Comparison of ENCODE assay signal across 1 cellular context in genomic region chr6:20403080-20403765, GRCh38.
TF ChIP-seq lines count a peak whose summit lies in the region.

No MANE protein-coding gene starts in this region.

TF ChIP-seq in HepG2, 621 proteins besides CTCF, POLR2A, EP300 and RAD21 (continued from another document and continues in another):
- TF ChIP-seq EED (CRISPR knock-in tag; IDR thresholded peaks at IDR 0.05), result no peak
- peak; percentile 17 for TF ChIP-seq HNRNPLL (IDR thresholded peaks at IDR 0.05; ENCODE audit: low read depth, low read length, poor library complexity, severe bottlenecking)
- TF ChIP-seq, protein P1, sequence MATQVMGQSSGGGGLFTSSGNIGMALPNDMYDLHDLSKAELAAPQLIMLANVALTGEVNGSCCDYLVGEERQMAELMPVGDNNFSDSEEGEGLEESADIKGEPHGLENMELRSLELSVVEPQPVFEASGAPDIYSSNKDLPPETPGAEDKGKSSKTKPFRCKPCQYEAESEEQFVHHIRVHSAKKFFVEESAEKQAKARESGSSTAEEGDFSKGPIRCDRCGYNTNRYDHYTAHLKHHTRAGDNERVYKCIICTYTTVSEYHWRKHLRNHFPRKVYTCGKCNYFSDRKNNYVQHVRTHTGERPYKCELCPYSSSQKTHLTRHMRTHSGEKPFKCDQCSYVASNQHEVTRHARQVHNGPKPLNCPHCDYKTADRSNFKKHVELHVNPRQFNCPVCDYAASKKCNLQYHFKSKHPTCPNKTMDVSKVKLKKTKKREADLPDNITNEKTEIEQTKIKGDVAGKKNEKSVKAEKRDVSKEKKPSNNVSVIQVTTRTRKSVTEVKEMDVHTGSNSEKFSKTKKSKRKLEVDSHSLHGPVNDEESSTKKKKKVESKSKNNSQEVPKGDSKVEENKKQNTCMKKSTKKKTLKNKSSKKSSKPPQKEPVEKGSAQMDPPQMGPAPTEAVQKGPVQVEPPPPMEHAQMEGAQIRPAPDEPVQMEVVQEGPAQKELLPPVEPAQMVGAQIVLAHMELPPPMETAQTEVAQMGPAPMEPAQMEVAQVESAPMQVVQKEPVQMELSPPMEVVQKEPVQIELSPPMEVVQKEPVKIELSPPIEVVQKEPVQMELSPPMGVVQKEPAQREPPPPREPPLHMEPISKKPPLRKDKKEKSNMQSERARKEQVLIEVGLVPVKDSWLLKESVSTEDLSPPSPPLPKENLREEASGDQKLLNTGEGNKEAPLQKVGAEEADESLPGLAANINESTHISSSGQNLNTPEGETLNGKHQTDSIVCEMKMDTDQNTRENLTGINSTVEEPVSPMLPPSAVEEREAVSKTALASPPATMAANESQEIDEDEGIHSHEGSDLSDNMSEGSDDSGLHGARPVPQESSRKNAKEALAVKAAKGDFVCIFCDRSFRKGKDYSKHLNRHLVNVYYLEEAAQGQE (IDR thresholded peaks at IDR 0.05; ENCODE audit: borderline replicate concordance in 1 of 2, low read depth in 1 of 2, low read length in 2 of 2), result no peak
- no peak; the same call in 1 of the 2 replicates for TF ChIP-seq ZNF136 (CRISPR knock-in tag; IDR thresholded peaks at IDR 0.05; ENCODE audit: low read depth)
- TF ChIP-seq ZNF512B (CRISPR knock-in tag; IDR thresholded peaks at IDR 0.05; ENCODE audit: borderline replicate concordance), result no peak
- TF ChIP-seq FOXP4 (CRISPR knock-in tag; IDR thresholded peaks at IDR 0.05), result peak; percentile 37; the same call in 1 of the 2 replicates
- no peak for TF ChIP-seq PAF1 (CRISPR knock-in tag; IDR thresholded peaks at IDR 0.05)
- TF ChIP-seq CSRNP1 (CRISPR knock-in tag; IDR thresholded peaks at IDR 0.05), result no peak
- no peak for TF ChIP-seq PCBP2 (optimal IDR thresholded peaks at IDR 0.05; ENCODE audit: low read depth, low read length, poor library complexity, severe bottlenecking)
- TF ChIP-seq DMAP1 (CRISPR knock-in tag; IDR thresholded peaks at IDR 0.05), result peak; percentile 83
- TF ChIP-seq ISL2 (CRISPR knock-in tag; IDR thresholded peaks at IDR 0.05), result no peak
- TF ChIP-seq SMAD9 (CRISPR knock-in tag; IDR thresholded peaks at IDR 0.05), result no peak
- no peak for TF ChIP-seq ZNF225 (CRISPR knock-in tag; IDR thresholded peaks at IDR 0.05)
- TF ChIP-seq U2AF2 (IDR thresholded peaks at IDR 0.05; ENCODE audit: low read depth, low read length), result no peak
- TF ChIP-seq YY1 (IDR thresholded peaks at IDR 0.05; ENCODE audit: insufficient read depth, insufficient replicate concordance, low read depth, low read length), result no peak
- peak in 1 of 2 experiments; percentile 88; a peak in 2 of 4 replicates for TF ChIP-seq KLF16 (CRISPR knock-in tag; IDR thresholded peaks at IDR 0.05)
- no peak for TF ChIP-seq CAMTA2 (CRISPR knock-in tag; IDR thresholded peaks at IDR 0.05; ENCODE audit: borderline replicate concordance)
- TF ChIP-seq, protein P2, sequence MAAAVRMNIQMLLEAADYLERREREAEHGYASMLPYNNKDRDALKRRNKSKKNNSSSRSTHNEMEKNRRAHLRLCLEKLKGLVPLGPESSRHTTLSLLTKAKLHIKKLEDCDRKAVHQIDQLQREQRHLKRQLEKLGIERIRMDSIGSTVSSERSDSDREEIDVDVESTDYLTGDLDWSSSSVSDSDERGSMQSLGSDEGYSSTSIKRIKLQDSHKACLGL (CRISPR knock-in tag; IDR thresholded peaks at IDR 0.05), result peak; percentile 56
- TF ChIP-seq ZNF644 (CRISPR knock-in tag; IDR thresholded peaks at IDR 0.05; ENCODE audit: low read depth), result no peak
- no peak for TF ChIP-seq ZSCAN12 (CRISPR knock-in tag; IDR thresholded peaks at IDR 0.05)
- no peak for TF ChIP-seq ZNF34 (CRISPR knock-in tag; IDR thresholded peaks at IDR 0.05; ENCODE audit: borderline replicate concordance)
- TF ChIP-seq GMEB1 (CRISPR knock-in tag; IDR thresholded peaks at IDR 0.05; ENCODE audit: borderline replicate concordance), result peak; percentile 42; the same call in 1 of the 2 replicates
- TF ChIP-seq, protein P3, sequence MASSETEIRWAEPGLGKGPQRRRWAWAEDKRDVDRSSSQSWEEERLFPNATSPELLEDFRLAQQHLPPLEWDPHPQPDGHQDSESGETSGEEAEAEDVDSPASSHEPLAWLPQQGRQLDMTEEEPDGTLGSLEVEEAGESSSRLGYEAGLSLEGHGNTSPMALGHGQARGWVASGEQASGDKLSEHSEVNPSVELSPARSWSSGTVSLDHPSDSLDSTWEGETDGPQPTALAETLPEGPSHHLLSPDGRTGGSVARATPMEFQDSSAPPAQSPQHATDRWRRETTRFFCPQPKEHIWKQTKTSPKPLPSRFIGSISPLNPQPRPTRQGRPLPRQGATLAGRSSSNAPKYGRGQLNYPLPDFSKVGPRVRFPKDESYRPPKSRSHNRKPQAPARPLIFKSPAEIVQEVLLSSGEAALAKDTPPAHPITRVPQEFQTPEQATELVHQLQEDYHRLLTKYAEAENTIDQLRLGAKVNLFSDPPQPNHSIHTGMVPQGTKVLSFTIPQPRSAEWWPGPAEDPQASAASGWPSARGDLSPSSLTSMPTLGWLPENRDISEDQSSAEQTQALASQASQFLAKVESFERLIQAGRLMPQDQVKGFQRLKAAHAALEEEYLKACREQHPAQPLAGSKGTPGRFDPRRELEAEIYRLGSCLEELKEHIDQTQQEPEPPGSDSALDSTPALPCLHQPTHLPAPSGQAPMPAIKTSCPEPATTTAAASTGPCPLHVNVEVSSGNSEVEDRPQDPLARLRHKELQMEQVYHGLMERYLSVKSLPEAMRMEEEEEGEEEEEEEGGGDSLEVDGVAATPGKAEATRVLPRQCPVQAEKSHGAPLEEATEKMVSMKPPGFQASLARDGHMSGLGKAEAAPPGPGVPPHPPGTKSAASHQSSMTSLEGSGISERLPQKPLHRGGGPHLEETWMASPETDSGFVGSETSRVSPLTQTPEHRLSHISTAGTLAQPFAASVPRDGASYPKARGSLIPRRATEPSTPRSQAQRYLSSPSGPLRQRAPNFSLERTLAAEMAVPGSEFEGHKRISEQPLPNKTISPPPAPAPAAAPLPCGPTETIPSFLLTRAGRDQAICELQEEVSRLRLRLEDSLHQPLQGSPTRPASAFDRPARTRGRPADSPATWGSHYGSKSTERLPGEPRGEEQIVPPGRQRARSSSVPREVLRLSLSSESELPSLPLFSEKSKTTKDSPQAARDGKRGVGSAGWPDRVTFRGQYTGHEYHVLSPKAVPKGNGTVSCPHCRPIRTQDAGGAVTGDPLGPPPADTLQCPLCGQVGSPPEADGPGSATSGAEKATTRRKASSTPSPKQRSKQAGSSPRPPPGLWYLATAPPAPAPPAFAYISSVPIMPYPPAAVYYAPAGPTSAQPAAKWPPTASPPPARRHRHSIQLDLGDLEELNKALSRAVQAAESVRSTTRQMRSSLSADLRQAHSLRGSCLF (CRISPR knock-in tag; IDR thresholded peaks at IDR 0.05; ENCODE audit: borderline replicate concordance), result no peak
- TF ChIP-seq ATF1 (CRISPR knock-in tag; IDR thresholded peaks at IDR 0.05), result no peak
- no peak for TF ChIP-seq PHF5A (CRISPR knock-in tag; IDR thresholded peaks at IDR 0.05; ENCODE audit: low read depth, unreplicated experiment)
- no peak for TF ChIP-seq NFE2L1 (CRISPR knock-in tag; IDR thresholded peaks at IDR 0.05; ENCODE audit: borderline replicate concordance)
- TF ChIP-seq ZMYM4 (CRISPR knock-in tag; IDR thresholded peaks at IDR 0.05), result peak; percentile 70; the same call in 1 of the 2 replicates
- no peak for TF ChIP-seq ZNF720 (CRISPR knock-in tag; IDR thresholded peaks at IDR 0.05)
- TF ChIP-seq ZNF335 (CRISPR knock-in tag; IDR thresholded peaks at IDR 0.05), result 0 out of 2 replicates have a peak, but pooled peaks have one; percentile 27
- TF ChIP-seq ZFP36 (IDR thresholded peaks at IDR 0.05; ENCODE audit: borderline replicate concordance, low read depth, low read length, partially characterized antibody), result no peak
- TF ChIP-seq ZNF260 (CRISPR knock-in tag; IDR thresholded peaks at IDR 0.05; ENCODE audit: borderline replicate concordance, low read depth), result no peak
- no peak for TF ChIP-seq MATR3 (CRISPR knock-in tag; IDR thresholded peaks at IDR 0.05)
- TF ChIP-seq, protein P4, sequence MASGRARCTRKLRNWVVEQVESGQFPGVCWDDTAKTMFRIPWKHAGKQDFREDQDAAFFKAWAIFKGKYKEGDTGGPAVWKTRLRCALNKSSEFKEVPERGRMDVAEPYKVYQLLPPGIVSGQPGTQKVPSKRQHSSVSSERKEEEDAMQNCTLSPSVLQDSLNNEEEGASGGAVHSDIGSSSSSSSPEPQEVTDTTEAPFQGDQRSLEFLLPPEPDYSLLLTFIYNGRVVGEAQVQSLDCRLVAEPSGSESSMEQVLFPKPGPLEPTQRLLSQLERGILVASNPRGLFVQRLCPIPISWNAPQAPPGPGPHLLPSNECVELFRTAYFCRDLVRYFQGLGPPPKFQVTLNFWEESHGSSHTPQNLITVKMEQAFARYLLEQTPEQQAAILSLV (CRISPR knock-in tag; IDR thresholded peaks at IDR 0.05; ENCODE audit: borderline replicate concordance), result no peak; the same call in 1 of the 2 replicates
- no peak for TF ChIP-seq DMTF1 (CRISPR knock-in tag; IDR thresholded peaks at IDR 0.05)
- no peak for TF ChIP-seq NPAS2 (CRISPR knock-in tag; IDR thresholded peaks at IDR 0.05; ENCODE audit: borderline replicate concordance)
